Comparison of ENCODE assay signal across 17 cellular contexts in genomic region chr14:93301821-93302447, GRCh38. TPM values are rescaled to one million over a fixed set of nuclear protein-coding genes. Genes with fewer than 3 reads are reported as not detected.
A peak's percentile ranks its signal among the peaks of the same experiment; 100 is the strongest.
DNase-seq lines count a peak whose midpoint lies in the region; ATAC-seq and TF ChIP-seq lines count a peak whose summit lies in the region.
"Had no signal": no experiment of that assay in that cellular context is flagged by ENCODE, and none has a peak within 500 bp of the region (broad histone marks: within the 10 kb centered on the region; RNA-seq: fewer than 3 reads in every experiment).

No MANE protein-coding gene starts in this region.

- peak overlapping the region; percentile 8 for H3K4me3 Mint-ChIP-seq in type B pancreatic cell
- H3K4me3 Mint-ChIP-seq: activated naive CD8-positive, alpha-beta T cell treated with anti-CD3 and anti-CD28 coated beads, Interleukin-2, amount 10 ng/mL, durations not matched to agents 7 days and 5 days; CD8-positive, alpha-beta memory T cell had no signal

- H3K27ac ChIP-seq in HUES6 (ENCODE audit: low read depth, low read length) (0 out of 2 replicates have a peak overlapping the region, but pooled peaks have one; percentile 48), body of pancreas (peak overlapping the region in 1 of 4 donors; percentile 37), adrenal gland (no peak overlapping the region)
- H3K27ac ChIP-seq: SJSA1 had no signal

- ATAC-seq in body of pancreas = peak; percentile 33
- no peak for ATAC-seq in HG02759 (IDR thresholded peaks at IDR 0.05; ENCODE audit: unreplicated experiment)
- ATAC-seq: mucosa of descending colon had no signal

- intact Hi-C loops in body of pancreas (cut with DNase I) (no loop called here), adrenal gland (cut with DNase I) (no loop called here)

- H3K4me3 ChIP-seq in HUES6 (ENCODE audit: low read depth, low read length) (no peak overlapping the region), body of pancreas (no peak overlapping the region), kidney epithelial cell (ENCODE audit: low read depth, low read length) (no peak overlapping the region), adrenal gland (no peak overlapping the region)
- H3K4me3 ChIP-seq: mucosa of descending colon, SJSA1, thoracic aorta had no signal

- no peak overlapping the region for H3K9ac ChIP-seq in HUES6 (ENCODE audit: low read length)

- H3K9me3 ChIP-seq in HUES6 (ENCODE audit: control insufficient read depth, insufficient read depth, low read depth, low read length) (no peaks in the 10 kb centered on the region), body of pancreas (no peaks in the 10 kb centered on the region), adrenal gland (replicated peaks in 1 of 3) (no peaks in the 10 kb centered on the region)
- H3K9me3 ChIP-seq: mucosa of descending colon, SJSA1, thoracic aorta had no signal

- H3K27me3 Mint-ChIP-seq in type B pancreatic cell = no peaks in the 10 kb centered on the region
- H3K27me3 Mint-ChIP-seq: activated naive CD8-positive, alpha-beta T cell treated with anti-CD3 and anti-CD28 coated beads, Interleukin-2, amount 10 ng/mL, durations not matched to agents 7 days and 5 days; CD8-positive, alpha-beta memory T cell had no signal

- H3K4me1 ChIP-seq in HUES6 (ENCODE audit: control insufficient read depth, insufficient read depth, low read length) = peaks cover 37% of the 10 kb centered on the region
- H3K4me1 ChIP-seq in body of pancreas = peaks cover 13% of the 10 kb centered on the region
- H3K4me1 ChIP-seq in adrenal gland (replicated peaks in 1 of 2) = peaks cover 12 to 49% of the 10 kb centered on the region in 2 donors
- H3K4me1 ChIP-seq: SJSA1 had no signal

- TF ChIP-seq CTCF in body of pancreas (IDR thresholded peaks at IDR 0.05) (no peak), kidney epithelial cell (IDR thresholded peaks at IDR 0.05; ENCODE audit: insufficient read depth, low read length, poor library complexity, severe bottlenecking) (no peak), type B pancreatic cell (conservative IDR thresholded peaks at IDR 0.05) (no peak), adrenal gland (IDR thresholded peaks at IDR 0.05) (no peak)

- TF ChIP-seq POLR2A in body of pancreas (IDR thresholded peaks at IDR 0.05) (no peak), adrenal gland (IDR thresholded peaks at IDR 0.05) (no peak)

- H3K9me3 Mint-ChIP-seq in type B pancreatic cell = no peaks in the 10 kb centered on the region
- H3K9me3 Mint-ChIP-seq: activated naive CD8-positive, alpha-beta T cell treated with anti-CD3 and anti-CD28 coated beads, Interleukin-2, amount 10 ng/mL, durations not matched to agents 7 days and 5 days; CD8-positive, alpha-beta memory T cell had no signal

- H3K4me1 Mint-ChIP-seq in type B pancreatic cell (ENCODE audit: unreplicated experiment) = peaks cover 14% of the 10 kb centered on the region

- H3K36me3 ChIP-seq in HUES6 (ENCODE audit: control insufficient read depth, insufficient read depth, low read length) (no peaks in the 10 kb centered on the region), body of pancreas (replicated peaks in 1 of 2; ENCODE audit: insufficient read depth in 1 of 2, low read depth in 2 of 2) (no peaks in the 10 kb centered on the region), kidney epithelial cell (ENCODE audit: control insufficient read depth, insufficient read depth, low read length) (no peaks in the 10 kb centered on the region), adrenal gland (replicated peaks in 1 of 2) (no peaks in the 10 kb centered on the region)
- H3K36me3 ChIP-seq: SJSA1, thoracic aorta had no signal

- H3K27me3 ChIP-seq in HUES6 (ENCODE audit: control insufficient read depth, insufficient read depth, low read length) = no peaks in the 10 kb centered on the region
- no peaks in the 10 kb centered on the region for H3K27me3 ChIP-seq in body of pancreas
- H3K27me3 ChIP-seq in kidney epithelial cell (ENCODE audit: control insufficient read depth, insufficient read depth, low read length) = no peaks in the 10 kb centered on the region
- no peaks in the 10 kb centered on the region for H3K27me3 ChIP-seq in adrenal gland
- H3K27me3 ChIP-seq: SJSA1 had no signal

- WGBS in body of pancreas, 2 donors = 82 to 89% methylated on average over 6 of the region's 6 CpGs
- 89 to 90% (median 89%) methylated on average over 6 of the region's 6 CpGs for WGBS in adrenal gland, 4 donors

- H3K36me3 Mint-ChIP-seq in type B pancreatic cell = peaks cover 4% of the 10 kb centered on the region

- DNase-seq in body of pancreas = peak in 1 of 4 donors; percentile 23
- peak; percentile 78 for DNase-seq in kidney epithelial cell (ENCODE audit: low read depth)
- DNase-seq in type B pancreatic cell (ENCODE audit: extremely low spot score, unreplicated experiment) = no peak
- no peak for DNase-seq in adrenal gland
- no peak for DNase-seq in NCI-H1930 (lab: John Stamatoyannopoulos, UW)
- DNase-seq: activated CD4-positive, CD25-positive, alpha-beta regulatory T cell; activated CD8-positive, alpha-beta memory T cell treated with anti-CD3 and anti-CD28 coated beads, Interleukin-2, amount 50 U/mL, for 48 hours; activated naive CD8-positive, alpha-beta T cell treated with anti-CD3 and anti-CD28 coated beads, Interleukin-2, amount 10 ng/mL, durations not matched to agents 7 days and 5 days; CD8-positive, alpha-beta memory T cell; head of caudate nucleus; mucosa of descending colon; NCI-H1436 treated with DMSO at 0.1 percent for 48 hours; NCI-H774 had no signal

- peak overlapping the region; percentile 95 for H3K27ac Mint-ChIP-seq in type B pancreatic cell
- H3K27ac Mint-ChIP-seq: activated naive CD8-positive, alpha-beta T cell treated with anti-CD3 and anti-CD28 coated beads, Interleukin-2, amount 10 ng/mL, durations not matched to agents 7 days and 5 days had no signal

RNA-seq across cellular contexts. Expression of gene BTBD7, which starts 30.9 kb away (rescaled TPM):
- 10 to 100 TPM; 16.3 to 25.1 TPM for total RNA-seq in body of pancreas
- total RNA-seq in kidney epithelial cell = 27.5 and 29.6 TPM in 2 replicates
- 47.9 and 48.1 TPM in 2 replicates for total RNA-seq in type B pancreatic cell (ENCODE audit: low replicate concordance)
- total RNA-seq in adrenal gland = 10 to 100 TPM; 12.9 to 41.0 (median 22.6) TPM
- polyA plus RNA-seq in adrenal gland = 10 to 100 TPM in 2 of 3 donors, 1 to 10 TPM in 1; 7.4 to 16.5 (median 11.4) TPM

RNA-seq across cellular contexts. Expression of gene COX8C, which starts 45.0 kb away (rescaled TPM):
- total RNA-seq in body of pancreas (not detected), kidney epithelial cell (not detected in 2 replicates), type B pancreatic cell (ENCODE audit: low replicate concordance) (not detected in 2 replicates), adrenal gland (not detected)
- polyA plus RNA-seq in adrenal gland = not detected
- total RNA-seq: activated naive CD8-positive, alpha-beta T cell treated with anti-CD3 and anti-CD28 coated beads, Interleukin-2, amount 10 ng/mL, durations not matched to agents 7 days and 5 days; CD8-positive, alpha-beta memory T cell; mucosa of descending colon; SJSA1; thoracic aorta had no signal
- polyA plus RNA-seq: CD8-positive, alpha-beta memory T cell had no signal
